Comparison of ENCODE assay signal across 8 cellular contexts in genomic region chr4:32775049-32775448, GRCh38.
A peak's percentile ranks its signal among the peaks of the same experiment; 100 is the strongest.
DNase-seq lines count a peak whose midpoint lies in the region; ATAC-seq and TF ChIP-seq lines count a peak whose summit lies in the region.

No MANE protein-coding gene starts in this region.

- H3K4me2 ChIP-seq in OCI-LY3 (ENCODE audit: low read length) (peak overlapping the region; percentile 52), smooth muscle cell (no peak overlapping the region)

- WGBS in smooth muscle cell (ENCODE audit: low lambda C conversion rate) = 57% methylated on average over 5 of the region's 5 CpGs

- TF ChIP-seq CTCF in OCI-LY3 (IDR thresholded peaks at IDR 0.05; ENCODE audit: low read depth, low read length) = peak; percentile 87
- TF ChIP-seq CTCF in foreskin keratinocyte (conservative IDR thresholded peaks at IDR 0.05) = peak; percentile 68
- TF ChIP-seq CTCF in smooth muscle cell (IDR thresholded peaks at IDR 0.05; ENCODE audit: borderline replicate concordance, insufficient read depth, poor library complexity, severe bottlenecking) = peak; percentile 23

- H3K27me3 ChIP-seq in OCI-LY3 (ENCODE audit: low read depth, low read length) (no peaks in the 10 kb centered on the region), foreskin keratinocyte (no peaks in the 10 kb centered on the region), smooth muscle cell (ENCODE audit: low read depth) (no peaks in the 10 kb centered on the region)

- H3F3A ChIP-seq in smooth muscle cell (ENCODE audit: low read depth) = no peaks in the 10 kb centered on the region

- H3K9ac ChIP-seq in OCI-LY3 (ENCODE audit: low read length) (no peak overlapping the region; the same call in 1 of the 2 replicates), smooth muscle cell (ENCODE audit: low read depth) (no peak overlapping the region)

- peak; percentile 53 for ATAC-seq in foreskin keratinocyte
- ATAC-seq in GM21786 (IDR thresholded peaks at IDR 0.05; ENCODE audit: unreplicated experiment) = no peak

- H3K4me1 ChIP-seq in OCI-LY3 (ENCODE audit: low read length) = peaks cover 7% of the 10 kb centered on the region; the same call in 1 of the 2 replicates
- no peaks in the 10 kb centered on the region for H3K4me1 ChIP-seq in foreskin keratinocyte
- no peaks in the 10 kb centered on the region for H3K4me1 ChIP-seq in smooth muscle cell (ENCODE audit: low read depth)

- no peaks in the 10 kb centered on the region for H3K9me3 ChIP-seq in OCI-LY3 (ENCODE audit: insufficient read depth, low read length)
- H3K9me3 ChIP-seq in smooth muscle cell (replicated peaks; ENCODE audit: low read depth) = no peaks in the 10 kb centered on the region

- peak overlapping the region; percentile 99 for H2AFZ ChIP-seq in OCI-LY3 (ENCODE audit: low read depth, low read length)
- H2AFZ ChIP-seq in smooth muscle cell (ENCODE audit: low read depth) = no peak overlapping the region

- no peak overlapping the region for H3K27ac ChIP-seq in OCI-LY3 (ENCODE audit: low read length)
- no peak overlapping the region for H3K27ac ChIP-seq in foreskin keratinocyte
- no peak overlapping the region for H3K27ac ChIP-seq in smooth muscle cell (ENCODE audit: low read depth)

- H3K4me3 ChIP-seq in OCI-LY3 (ENCODE audit: low read length) (0 out of 2 replicates have a peak overlapping the region, but pooled peaks have one; percentile 20), smooth muscle cell (no peak overlapping the region)

- H4K20me1 ChIP-seq in OCI-LY3 (ENCODE audit: insufficient read depth, low read length) (no peaks in the 10 kb centered on the region), smooth muscle cell (ENCODE audit: low read depth) (no peaks in the 10 kb centered on the region)

- no peaks in the 10 kb centered on the region for H3K36me3 ChIP-seq in OCI-LY3 (replicated peaks; ENCODE audit: low read depth, low read length)
- H3K36me3 ChIP-seq in smooth muscle cell (ENCODE audit: low read depth) = no peaks in the 10 kb centered on the region

- H3K79me2 ChIP-seq in OCI-LY3 (ENCODE audit: low read length) (no peaks in the 10 kb centered on the region), smooth muscle cell (ENCODE audit: low read depth) (no peaks in the 10 kb centered on the region)

- DNase-seq in NCI-H1436 (lab: John Stamatoyannopoulos, UW) (peak; percentile 0), NCI-H1436 treated with DMSO at 0.1 percent for 48 hours (lab: John Stamatoyannopoulos, UW) (no peak), foreskin keratinocyte (peak; percentile 25 to 66), smooth muscle cell (lab: John Stamatoyannopoulos, UW; ENCODE audit: unreplicated experiment) (no peak), NCI-H2171 treated with DMSO at 0.1 percent for 48 hours (lab: John Stamatoyannopoulos, UW) (no peak), NCI-H2107 (lab: John Stamatoyannopoulos, UW) (no peak)

Comparison
In these comparisons a context has a peak if more than half of its experiments do, and no peak if none do; other contexts are left out.
1. DNase-seq: peak in NCI-H1436 (single experiment) and foreskin keratinocyte (2 of 2); none in NCI-H1436 treated with DMSO at 0.1 percent for 48 hours (single experiment), smooth muscle cell (single experiment), NCI-H2171 treated with DMSO at 0.1 percent for 48 hours (single experiment) and NCI-H2107 (single experiment).
2. CTCF ChIP-seq: peak in every context shown above with its lines; median percentile 87 in OCI-LY3; 68 in foreskin keratinocyte; 23 in smooth muscle cell.